ENCODE assay signal across 1 cellular context in genomic region chr13:62524061-62524460, GRCh38.
TF ChIP-seq lines count a peak whose summit lies in the region.

No MANE protein-coding gene starts in this region.

TF ChIP-seq in GM12878, 131 proteins besides CTCF, POLR2A, EP300 and RAD21 (continued from another document):
- TF ChIP-seq POU2F2 (IDR thresholded peaks at IDR 0.05; ENCODE audit: borderline replicate concordance, low read depth, low read length): no peak
- peak; percentile 67; the same call in 1 of the 2 replicates for TF ChIP-seq MYB (IDR thresholded peaks at IDR 0.05; ENCODE audit: borderline replicate concordance, low read depth, low read length)
- no peak for TF ChIP-seq ZNF384 (IDR thresholded peaks at IDR 0.05; ENCODE audit: borderline replicate concordance, low read depth, low read length)
- TF ChIP-seq RELB (IDR thresholded peaks at IDR 0.05; ENCODE audit: low read depth): peak; percentile 53; the same call in 1 of the 2 replicates
- no peak for TF ChIP-seq IRF3 (IDR thresholded peaks at IDR 0.05)
- no peak for TF ChIP-seq BCLAF1 (IDR thresholded peaks at IDR 0.05)
- 0 out of 2 replicates have a peak, but pooled peaks have one; percentile 66 for TF ChIP-seq ZNF24 (IDR thresholded peaks at IDR 0.05)
- TF ChIP-seq ZBTB40 (IDR thresholded peaks at IDR 0.05; ENCODE audit: borderline replicate concordance): no peak
- TF ChIP-seq BCL3 (IDR thresholded peaks at IDR 0.05; ENCODE audit: borderline replicate concordance, insufficient read depth, low read depth, low read length, poor library complexity, severe bottlenecking): no peak
- TF ChIP-seq PAX5 (IDR thresholded peaks at IDR 0.05; ENCODE audit: borderline replicate concordance, low read depth, low read length): no peak
- TF ChIP-seq ZNF274 (IDR thresholded peaks at IDR 0.05; ENCODE audit: insufficient read depth, insufficient read length): no peak
- peak; percentile 90 for TF ChIP-seq RUNX3 (IDR thresholded peaks at IDR 0.05; ENCODE audit: low read length)
- no peak for TF ChIP-seq NBN (IDR thresholded peaks at IDR 0.05)
- TF ChIP-seq FOXM1 (IDR thresholded peaks at IDR 0.05; ENCODE audit: low read depth, low read length): peak; percentile 88; the same call in 1 of the 2 replicates
- no peak; the same call in 1 of the 2 replicates for TF ChIP-seq ZBED1 (IDR thresholded peaks at IDR 0.05; ENCODE audit: borderline replicate concordance)
- peak; percentile 58 for TF ChIP-seq SKIL (IDR thresholded peaks at IDR 0.05; ENCODE audit: low read depth, poor library complexity, severe bottlenecking)
- no peak for TF ChIP-seq NR2C1 (IDR thresholded peaks at IDR 0.05)
- no peak for TF ChIP-seq HCFC1 (IDR thresholded peaks at IDR 0.05; ENCODE audit: low read length)
- peak; percentile 96; the same call in 1 of the 2 replicates for TF ChIP-seq ZNF217 (IDR thresholded peaks at IDR 0.05)
- 0 out of 2 replicates have a peak, but pooled peaks have one; percentile 66 for TF ChIP-seq BCL11A (IDR thresholded peaks at IDR 0.05; ENCODE audit: low read depth, low read length)
- TF ChIP-seq NFIC (IDR thresholded peaks at IDR 0.05; ENCODE audit: low read depth, low read length): peak; percentile 96
- TF ChIP-seq BACH1 (IDR thresholded peaks at IDR 0.05; ENCODE audit: borderline replicate concordance): no peak; the same call in 1 of the 2 replicates
- no peak for TF ChIP-seq SIX5 (IDR thresholded peaks at IDR 0.05; ENCODE audit: low read depth, low read length, severe bottlenecking)
- TF ChIP-seq GATAD2B (conservative IDR thresholded peaks at IDR 0.05; ENCODE audit: low read depth): no peak
- TF ChIP-seq PML (IDR thresholded peaks at IDR 0.05; ENCODE audit: low read length): peak; percentile 66
- TF ChIP-seq MTA2 (IDR thresholded peaks at IDR 0.05; ENCODE audit: low read depth): peak; percentile 90
- peak; percentile 77 for TF ChIP-seq ATF7 (IDR thresholded peaks at IDR 0.05; ENCODE audit: low read depth)
- peak; percentile 64 for TF ChIP-seq CREM (IDR thresholded peaks at IDR 0.05; ENCODE audit: low read depth)
- no peak for TF ChIP-seq STAT1 (conservative IDR thresholded peaks at IDR 0.05)
- no peak for TF ChIP-seq RCOR1 (conservative IDR thresholded peaks at IDR 0.05; ENCODE audit: low read depth, low read length)
- TF ChIP-seq RELA (IDR thresholded peaks at IDR 0.05; ENCODE audit: borderline replicate concordance, partially characterized antibody): no peak
- peak in 1 of 2 experiments; percentile 35; a peak in 1 of 4 replicates for TF ChIP-seq BHLHE40 (IDR thresholded peaks at IDR 0.05; ENCODE audit: borderline replicate concordance in 1 of 2, low read depth in 2 of 2, low read length in 1 of 2)
- TF ChIP-seq ZNF622 (IDR thresholded peaks at IDR 0.05): no peak
- peak; percentile 82 for TF ChIP-seq JUNB (IDR thresholded peaks at IDR 0.05)
